ENCODE assay signal across 21 cellular contexts in the genomic region with DNA sequence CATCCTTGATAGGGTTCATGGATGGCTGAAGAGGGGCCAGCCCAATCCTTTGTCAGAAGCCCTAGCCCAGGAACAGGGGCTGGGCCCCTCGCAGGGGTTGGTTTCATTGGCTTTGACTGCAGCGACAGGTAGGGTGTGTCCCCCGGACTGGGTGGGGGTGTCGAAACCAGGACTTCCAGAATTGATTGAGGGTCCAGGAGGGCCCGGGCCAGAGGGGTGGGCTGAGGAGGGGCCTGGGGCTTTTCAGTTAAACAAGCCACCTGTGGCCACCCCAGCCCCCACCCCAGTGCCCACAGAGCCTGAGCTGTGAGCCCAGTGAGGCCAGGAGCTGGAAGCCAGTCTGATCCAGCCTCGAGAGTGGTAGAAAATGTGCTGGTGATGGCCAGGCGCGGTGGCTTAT. TPM values are rescaled to one million over a fixed set of nuclear protein-coding genes. Genes with fewer than 3 reads are reported as not detected.
DNase-seq lines count a peak whose midpoint lies in the region; ATAC-seq, FAIRE-seq and TF ChIP-seq lines count a peak whose summit lies in the region.
"Had no signal": no experiment of that assay in that cellular context is flagged by ENCODE, and none has a peak within 500 bp of the region (broad histone marks: within the 10 kb centered on the region; RNA-seq: fewer than 3 reads in every experiment).

No MANE protein-coding gene starts in this region.

- H3K79me2 ChIP-seq in DND-41 (ENCODE audit: insufficient read depth, low read length) = no peaks in the 10 kb centered on the region
- H3K79me2 ChIP-seq in K562 (ENCODE audit: control insufficient read depth, insufficient read depth, low read length) = peaks cover 68% of the 10 kb centered on the region

- DNase-seq in activated naive CD4-positive, alpha-beta T cell treated with anti-CD3 and anti-CD28 coated beads, Interleukin-2, amount 10 ng/mL, durations not matched to agents 7 days and 5 days = no peak
- DNase-seq in activated naive CD4-positive, alpha-beta T cell treated with anti-CD3 and anti-CD28 coated beads, Interleukin-2, amount 50 U/mL, for 72 hours (ENCODE audit: low spot score in 2 of 2) = no peak
- DNase-seq in DND-41 (peak; percentile 31), K562 (ENCODE audit: extremely low read depth in 1 of 4, low spot score in 3 of 4) (no peak), NCI-H524 (lab: John Stamatoyannopoulos, UW) (no peak), HuH-7.5 (ENCODE audit: low spot score) (no peak)
- DNase-seq in stimulated activated naive B cell treated with anti-CD40 and anti-IgM and Interleukin-4, amounts not matched to agents 10 μg/mL and 1 μg/mL and 100 μg/mL, for 72 hours = no peak
- DNase-seq: ACHN; activated naive CD4-positive, alpha-beta T cell treated with anti-CD3 and anti-CD28 coated beads, Interleukin-2, amount 50 U/mL, for 16 hours; dermis blood vessel endothelial cell; HCEC 1CT; lower lobe of right lung; NCI-H1105; NCI-H748 treated with DMSO at 0.1 percent for 48 hours; posterior cingulate gyrus had no signal

- no peak overlapping the region for H3K4me2 ChIP-seq in DND-41 (ENCODE audit: insufficient read depth, low read length)
- no peak overlapping the region for H3K4me2 ChIP-seq in K562 (ENCODE audit: insufficient read depth, low read length)

- in situ Hi-C loops in K562 (cut with MboI) = no loop called here

- no peaks in the 10 kb centered on the region; the same call in 1 of the 2 replicates for H4K20me1 ChIP-seq in DND-41 (ENCODE audit: insufficient read depth, low read length)
- H4K20me1 ChIP-seq in K562 (replicated peaks; ENCODE audit: control insufficient read depth, insufficient read depth, low read length) = peaks cover 27% of the 10 kb centered on the region

- H3K9me3 ChIP-seq in DND-41 (ENCODE audit: insufficient read depth, low read length, severe bottlenecking) = no peaks in the 10 kb centered on the region
- H3K9me3 ChIP-seq in K562 (replicated peaks; ENCODE audit: control insufficient read depth, insufficient read depth, low read depth, low read length) = no peaks in the 10 kb centered on the region
- H3K9me3 ChIP-seq: ascending aorta, lower lobe of right lung had no signal

- CTCF ChIA-PET in activated naive CD4-positive, alpha-beta T cell treated with anti-CD3 and anti-CD28 coated beads, Interleukin-2, amount 10 ng/mL, durations not matched to agents 7 days and 5 days (lab: Charles Lee) = interaction anchor here (0.9 to 4.3 kb wide), 10 partner anchors 9 to 116 kb away, joined by 3 to 19 read pairs (median 6); no protein-coding TSS in a partner anchor
- CTCF ChIA-PET in K562 (lab: Yijun Ruan, JAX; ENCODE audit: low intra/inter-chr PET ratio) = no interaction called here

- WGBS in K562 (ENCODE audit: insufficient coverage, low coverage, missing lambda C conversion rate) = 78% methylated on average over 5 of the region's 8 CpGs

- TF ChIP-seq POLR2A in K562 (conservative IDR thresholded peaks at IDR 0.05) = no peak

- no peak for FAIRE-seq in K562 (lab: Jason Lieb, UNC)

- H3K36me3 Mint-ChIP-seq in activated naive CD4-positive, alpha-beta T cell treated with anti-CD3 and anti-CD28 coated beads, Interleukin-2, amount 10 ng/mL, durations not matched to agents 7 days and 5 days = peaks cover 8% of the 10 kb centered on the region
- H3K36me3 Mint-ChIP-seq in activated naive CD4-positive, alpha-beta T cell treated with anti-CD3 and anti-CD28 coated beads, Interleukin-2, amount 50 U/mL, for 72 hours = no peaks in the 10 kb centered on the region
- H3K36me3 Mint-ChIP-seq in stimulated activated naive B cell treated with anti-CD40 and anti-IgM and Interleukin-4, amounts not matched to agents 10 μg/mL and 1 μg/mL and 100 μg/mL, for 72 hours = no peaks in the 10 kb centered on the region
- H3K36me3 Mint-ChIP-seq: CD14-positive monocyte, WTC11 had no signal

- POLR2A ChIA-PET in K562 (lab: Yijun Ruan, JAX) = interaction anchor here (0.6 kb wide), 2 partner anchors 29 to 508 kb away, joined by 3 read pairs; no protein-coding TSS in a partner anchor

- no peaks in the 10 kb centered on the region for H3K27me3 ChIP-seq in DND-41 (ENCODE audit: insufficient read depth, low read length, poor library complexity)
- no peaks in the 10 kb centered on the region for H3K27me3 ChIP-seq in K562 (ENCODE audit: control insufficient read depth in 2 of 2, insufficient read depth in 2 of 2, low read length in 2 of 2)
- H3K27me3 ChIP-seq: ascending aorta had no signal

- no peaks in the 10 kb centered on the region for H3K9me3 Mint-ChIP-seq in activated naive CD4-positive, alpha-beta T cell treated with anti-CD3 and anti-CD28 coated beads, Interleukin-2, amount 10 ng/mL, durations not matched to agents 7 days and 5 days
- no peaks in the 10 kb centered on the region for H3K9me3 Mint-ChIP-seq in activated naive CD4-positive, alpha-beta T cell treated with anti-CD3 and anti-CD28 coated beads, Interleukin-2, amount 50 U/mL, for 72 hours
- no peaks in the 10 kb centered on the region for H3K9me3 Mint-ChIP-seq in stimulated activated naive B cell treated with anti-CD40 and anti-IgM and Interleukin-4, amounts not matched to agents 10 μg/mL and 1 μg/mL and 100 μg/mL, for 72 hours
- H3K9me3 Mint-ChIP-seq: neural crest cell, WTC11 had no signal

- no peak for TF ChIP-seq EP300 in K562 (IDR thresholded peaks at IDR 0.05; ENCODE audit: low read length)

- no TSS peak for BruUV-seq in K562 (replicated peaks; lab: Mats Ljungman, UMichigan)

- TF ChIP-seq CTCF in DND-41 (IDR thresholded peaks at IDR 0.05; ENCODE audit: borderline replicate concordance, extremely low read depth, low read length, poor library complexity, severe bottlenecking) (no peak), K562 (IDR thresholded peaks at IDR 0.05 in 2 of 3, conservative IDR thresholded peaks at IDR 0.05 in 1 of 3; ENCODE audit: insufficient read depth in 2 of 3, low read depth in 1 of 3, low read length in 3 of 3) (no peak)

- no peak for TF ChIP-seq RAD21 in K562 (CRISPR knock-in tag; conservative IDR thresholded peaks at IDR 0.05 in 1 of 2, IDR thresholded peaks at IDR 0.05 in 1 of 2)

- peaks cover 70% of the 10 kb centered on the region for H3K4me1 Mint-ChIP-seq in activated naive CD4-positive, alpha-beta T cell treated with anti-CD3 and anti-CD28 coated beads, Interleukin-2, amount 10 ng/mL, durations not matched to agents 7 days and 5 days
- H3K4me1 Mint-ChIP-seq in stimulated activated naive B cell treated with anti-CD40 and anti-IgM and Interleukin-4, amounts not matched to agents 10 μg/mL and 1 μg/mL and 100 μg/mL, for 72 hours = peaks cover 45 to 57% of the 10 kb centered on the region in 2 donors

- no peak for ATAC-seq in activated naive CD4-positive, alpha-beta T cell treated with anti-CD3 and anti-CD28 coated beads, Interleukin-2, amount 50 U/mL, for 72 hours
- ATAC-seq in DND-41 (ENCODE audit: insufficient read depth, low read depth) (no peak), K562 (no peak), GM18502 (IDR thresholded peaks at IDR 0.05; ENCODE audit: poor library complexity, unreplicated experiment) (no peak)
- ATAC-seq in stimulated activated naive B cell treated with anti-CD40 and anti-IgM and Interleukin-4, amounts not matched to agents 10 μg/mL and 1 μg/mL and 100 μg/mL, for 72 hours (replicated peaks) = no peak

- H3K36me3 ChIP-seq in DND-41 (ENCODE audit: insufficient read depth, low read length) (no peaks in the 10 kb centered on the region), K562 (ENCODE audit: control insufficient read depth, insufficient read depth, low read length) (peaks cover 3% of the 10 kb centered on the region; the same call in 2 of the 3 replicates)
- H3K36me3 ChIP-seq: ascending aorta, lower lobe of right lung had no signal

- H3K9me1 ChIP-seq in K562 (ENCODE audit: control insufficient read depth, insufficient read depth, low read length) = no peaks in the 10 kb centered on the region

- no peak overlapping the region for H3K4me3 Mint-ChIP-seq in activated naive CD4-positive, alpha-beta T cell treated with anti-CD3 and anti-CD28 coated beads, Interleukin-2, amount 10 ng/mL, durations not matched to agents 7 days and 5 days
- H3K4me3 Mint-ChIP-seq in stimulated activated naive B cell treated with anti-CD40 and anti-IgM and Interleukin-4, amounts not matched to agents 10 μg/mL and 1 μg/mL and 100 μg/mL, for 72 hours = peak overlapping the region in 1 of 2 donors; percentile 30
- H3K4me3 Mint-ChIP-seq: CD14-positive monocyte, neural crest cell, WTC11 had no signal

- H3K9ac ChIP-seq in DND-41 (ENCODE audit: low read depth, low read length) (no peak overlapping the region), K562 (ENCODE audit: insufficient read depth in 1 of 2, low read depth in 2 of 2, low read length in 2 of 2) (no peak overlapping the region)

- H3K27ac Mint-ChIP-seq in activated naive CD4-positive, alpha-beta T cell treated with anti-CD3 and anti-CD28 coated beads, Interleukin-2, amount 10 ng/mL, durations not matched to agents 7 days and 5 days = peak overlapping the region; percentile 80
- H3K27ac Mint-ChIP-seq in activated naive CD4-positive, alpha-beta T cell treated with anti-CD3 and anti-CD28 coated beads, Interleukin-2, amount 50 U/mL, for 72 hours = peak overlapping the region in 1 of 2 donors; percentile 99
- peak overlapping the region; percentile 20 for H3K27ac Mint-ChIP-seq in stimulated activated naive B cell treated with anti-CD40 and anti-IgM and Interleukin-4, amounts not matched to agents 10 μg/mL and 1 μg/mL and 100 μg/mL, for 72 hours
- H3K27ac Mint-ChIP-seq: WTC11 had no signal

- H3K4me3 ChIP-seq in DND-41 (ENCODE audit: low read depth in 1 of 2, low read length in 2 of 2) (no peak overlapping the region), K562 (no peak overlapping the region)
- H3K4me3 ChIP-seq: ascending aorta, lower lobe of right lung had no signal

- no peak overlapping the region for H2AFZ ChIP-seq in DND-41 (ENCODE audit: low read depth, low read length)
- no peak overlapping the region for H2AFZ ChIP-seq in K562 (ENCODE audit: low read depth, low read length)

- H3K27me3 Mint-ChIP-seq in activated naive CD4-positive, alpha-beta T cell treated with anti-CD3 and anti-CD28 coated beads, Interleukin-2, amount 10 ng/mL, durations not matched to agents 7 days and 5 days = peaks cover 13% of the 10 kb centered on the region
- peaks cover 20 to 23% of the 10 kb centered on the region in 2 donors for H3K27me3 Mint-ChIP-seq in stimulated activated naive B cell treated with anti-CD40 and anti-IgM and Interleukin-4, amounts not matched to agents 10 μg/mL and 1 μg/mL and 100 μg/mL, for 72 hours

- intact Hi-C loops in K562 (cut with micrococcal nuclease) = loop anchor here (5.0 kb wide), 1 partner anchor 53 kb away; no protein-coding TSS in a partner anchor

- H3K4me1 ChIP-seq in DND-41 (ENCODE audit: insufficient read depth, low read length) (peaks cover 8% of the 10 kb centered on the region; the same call in 1 of the 2 replicates), K562 (replicated peaks in 1 of 2; ENCODE audit: control insufficient read depth in 2 of 2, insufficient read depth in 2 of 2, low read length in 2 of 2) (peaks cover 24 to 62% of the 10 kb centered on the region in 2 experiments; a peak in 4 of 5 replicates)
- H3K4me1 ChIP-seq: ascending aorta had no signal

- no peak overlapping the region for H3K27ac ChIP-seq in DND-41 (ENCODE audit: low read length)
- H3K27ac ChIP-seq in K562 (ENCODE audit: extremely low read depth, low read depth, low read length) = peak overlapping the region; percentile 81; the same call in 1 of the 3 replicates
- H3K27ac ChIP-seq: ascending aorta, HL-60, lower lobe of right lung had no signal

RNA-seq across cellular contexts. Expression of a gene that starts 18.1 kb away (rescaled TPM):
- 10 to 100 TPM; 11.0 to 15.4 TPM for total RNA-seq in activated naive CD4-positive, alpha-beta T cell treated with anti-CD3 and anti-CD28 coated beads, Interleukin-2, amount 50 U/mL, for 72 hours
- total RNA-seq in K562 (2011; cell fraction: chromatin; rRNA removed; ENCODE audit: low replicate concordance) = 27.6 and 71.3 TPM in 2 replicates
- 52.4 and 59.9 TPM in 2 replicates for total RNA-seq in K562 (2011; cell fraction: nucleolus; rRNA removed)
- total RNA-seq in K562 (2011; cell fraction: nucleoplasm; rRNA removed) = 38.4 and 39.2 TPM in 2 replicates
- total RNA-seq in K562 (2014; rRNA removed) (13.3 and 18.4 TPM in 2 replicates), K562 (2014; rRNA removed; fragmentation: Illumina TruSeq; extraction: Trizol) (3.1 and 4.6 TPM in 2 replicates), K562 (2015; rRNA removed; fragmentation: Illumina TruSeq; extraction: Trizol) (7.5 and 9.5 TPM in 2 replicates), K562 (2021) (21.0 and 26.2 TPM in 2 replicates)
- polyA plus RNA-seq in K562 (2011; rRNA removed) (10.1 and 14.5 TPM in 2 replicates), K562 (2014; fragmentation: Illumina TruSeq; extraction: Trizol) (6.6 and 9.5 TPM in 2 replicates), K562 (2014; fragmentation: Nextera tagmentation; extraction: Ambion mirVana) (under 1 TPM; 0.13 to 0.49 TPM), K562 (2014; rRNA removed) (18.6 and 20.3 TPM in 2 replicates)
- polyA plus RNA-seq in K562 (2011; cell fraction: cytosol; rRNA removed) = 14.2 and 35.6 TPM in 2 replicates
- 22.8 and 38.7 TPM in 2 replicates for polyA plus RNA-seq in K562 (2011; cell fraction: nucleus; rRNA removed)
- 10.9 and 11.6 TPM in 2 replicates for polyA plus RNA-seq in K562 (2012)
- 9.7 and 11.6 TPM in 2 replicates for polyA minus RNA-seq in K562 (2011; rRNA and poly(A)+ RNA removed)
- 14.1 and 21.0 TPM in 2 replicates for polyA minus RNA-seq in K562 (2011; cell fraction: cytosol; rRNA and poly(A)+ RNA removed)
- 22.3 and 30.8 TPM in 2 replicates for polyA minus RNA-seq in K562 (2011; cell fraction: nucleus; rRNA and poly(A)+ RNA removed)
